ENCODE assay signal across 10 cellular contexts in genomic region chr9:71763752-71764332, GRCh38. TPM values are rescaled to one million over a fixed set of nuclear protein-coding genes. Genes with fewer than 3 reads are reported as not detected.
DNase-seq lines count a peak whose midpoint lies in the region; ATAC-seq and TF ChIP-seq lines count a peak whose summit lies in the region.
"Had no signal": no experiment of that assay in that cellular context is flagged by ENCODE, and none has a peak within 500 bp of the region (broad histone marks: within the 10 kb centered on the region; RNA-seq: fewer than 3 reads in every experiment).

No MANE protein-coding gene starts in this region.

- ATAC-seq in GM18502 (IDR thresholded peaks at IDR 0.05; ENCODE audit: poor library complexity, unreplicated experiment) = no peak
- ATAC-seq in HG02623 (IDR thresholded peaks at IDR 0.05; ENCODE audit: unreplicated experiment) = no peak

- TF ChIP-seq CTCF in AG10803 (conservative IDR thresholded peaks at IDR 0.05; ENCODE audit: low read length) (no peak), HFFc6 (IDR thresholded peaks at IDR 0.05) (no peak)

- peaks cover 3% of the 10 kb centered on the region for H3K36me3 ChIP-seq in mesodermal cell (ENCODE audit: control insufficient read depth, insufficient read depth, low read length)

- H3K4me3 ChIP-seq in AG10803 (ENCODE audit: low read length) (peak overlapping the region; percentile 1; the same call in 1 of the 2 replicates), mesodermal cell (ENCODE audit: extremely low read depth, insufficient read depth, low read length, poor library complexity, severe bottlenecking) (no peak overlapping the region)

- H3K27ac ChIP-seq in mesodermal cell (ENCODE audit: low read depth, low read length, severe bottlenecking) = peak overlapping the region; percentile 34

- peak; percentile 86 for DNase-seq in AG10803 (ENCODE audit: low read depth)
- DNase-seq in HFFc6 = peak; percentile 75
- DNase-seq in central memory CD4-positive, alpha-beta T cell = peak; percentile 11
- DNase-seq in GOT3 (lab: John Stamatoyannopoulos, UW) = no peak
- no peak for DNase-seq in inferior parietal cortex (ENCODE audit: extremely low spot score)
- DNase-seq: erythroblast, MV-4-11 had no signal

- H3K4me1 Mint-ChIP-seq in HFFc6 (ENCODE audit: low read depth) = peaks cover 82% of the 10 kb centered on the region

- H3K27ac Mint-ChIP-seq in HFFc6 = peak overlapping the region; percentile 83

- H3K36me3 Mint-ChIP-seq in HFFc6 (ENCODE audit: low read depth) = peaks cover 28% of the 10 kb centered on the region

- H3K9me3 Mint-ChIP-seq in HFFc6 = no peaks in the 10 kb centered on the region

- no peaks in the 10 kb centered on the region for H3K9me3 ChIP-seq in mesodermal cell (ENCODE audit: control insufficient read depth, low read length)

- peaks cover 29% of the 10 kb centered on the region for H3K4me1 ChIP-seq in mesodermal cell (ENCODE audit: control insufficient read depth, insufficient read depth, low read length, poor library complexity, severe bottlenecking)

- peak overlapping the region; percentile 69 for H3K4me3 Mint-ChIP-seq in HFFc6

- H3K27me3 Mint-ChIP-seq in HFFc6 (ENCODE audit: insufficient read depth) = peaks cover 2% of the 10 kb centered on the region; the same call in 1 of the 2 replicates

RNA-seq across cellular contexts. Expression of gene CEMIP2, which starts 4.5 kb away (rescaled TPM):
- 100 to 1,000 TPM in 2 of 6 experiments, 10 to 100 TPM in 4; 86.0 to 106 (median 92.1) TPM for total RNA-seq in HFFc6 (2021; fragmentation: NEBNext Ultra II Directional; extraction: Animal tissue kit (Norgen Biotek cat#: 25700))
- 198 TPM for polyA plus RNA-seq in mesodermal cell (2013, experiment 1 of 2)
- polyA plus RNA-seq in mesodermal cell (2013, experiment 2 of 2) = 190 TPM

Comparison
In these comparisons a context has a peak if more than half of its experiments do, and no peak if none do; other contexts are left out.
1. DNase-seq: peak in AG10803 (single experiment), HFFc6 (single experiment) and central memory CD4-positive, alpha-beta T cell (single experiment); none in GOT3 (single experiment) and inferior parietal cortex (single experiment).